Comparison of ENCODE assay signal across 16 cellular contexts in genomic region chr12:131455218-131455506, GRCh38.
DNase-seq lines count a peak whose midpoint lies in the region; ATAC-seq and TF ChIP-seq lines count a peak whose summit lies in the region.
"Had no signal": no experiment of that assay in that cellular context is flagged by ENCODE, and none has a peak within 500 bp of the region (broad histone marks: within the 10 kb centered on the region; RNA-seq: fewer than 3 reads in every experiment).

No MANE protein-coding gene starts in this region.

- CTCF ChIA-PET in GM10248 (lab: Yijun Ruan, JAX) = interaction anchor here (1.2 to 7.2 kb wide), 4 partner anchors 8 to 350 kb away, joined by 5 to 43 read pairs (median 6); no protein-coding TSS in a partner anchor

- no peak overlapping the region for H3K9ac ChIP-seq in MM.1S (ENCODE audit: low read length)
- H3K9ac ChIP-seq: BLaER1 treated with 17β-estradiol and CSF1 and Interleukin-3, amounts not matched to agents 10 nM and 100 nM; GM23248 had no signal

- H3K9me2 ChIP-seq in MM.1S (replicated peaks; ENCODE audit: insufficient read depth, low read length) = no peaks in the 10 kb centered on the region

- H3K4me2 ChIP-seq in MM.1S (ENCODE audit: low read depth, low read length) = no peak overlapping the region

- H3K4me1 ChIP-seq in spleen (no peaks in the 10 kb centered on the region), MM.1S (ENCODE audit: low read length) (no peaks in the 10 kb centered on the region)

- ATAC-seq in left ventricle myocardium superior (no peak), left cardiac atrium (no peak)

- H3K27me3 ChIP-seq in H7 (ENCODE audit: control insufficient read depth, insufficient read depth, low read length) (no peaks in the 10 kb centered on the region), spleen (replicated peaks in 1 of 7) (peaks cover 0 to 57% (median 0%) of the 10 kb centered on the region in 7 donors), MM.1S (replicated peaks; ENCODE audit: insufficient read depth, low read length) (peaks cover 2% of the 10 kb centered on the region)
- H3K27me3 ChIP-seq: BLaER1 treated with 17β-estradiol and CSF1 and Interleukin-3, amounts not matched to agents 10 nM and 100 nM had no signal

- DNase-seq in left ventricle myocardium superior (peak; percentile 6), left cardiac atrium (no peak), H7 (peak; percentile 18), mesenteric fat pad (ENCODE audit: low spot score) (peak; percentile 82), spleen (peak; percentile 55), GM10248 (ENCODE audit: extremely low spot score) (no peak), NOMO-1 treated with dmso at 0.1 percent for 144 hours (lab: John Stamatoyannopoulos, UW; ENCODE audit: unreplicated experiment) (no peak), MM.1S (no peak)
- DNase-seq: DMS 273 treated with DMSO at 0.1 percent for 48 hours, DMS79 treated with DMSO at 0.1 percent for 48 hours, EL, HCEC 1CT, IMR-90 had no signal

- no peaks in the 10 kb centered on the region for H3K79me2 ChIP-seq in MM.1S (ENCODE audit: low read length)

- no peaks in the 10 kb centered on the region for H3F3A ChIP-seq in MM.1S (ENCODE audit: insufficient read depth, low read length)

- H3K36me3 ChIP-seq in H7 (replicated peaks; ENCODE audit: control insufficient read depth, insufficient read depth, low read length) (no peaks in the 10 kb centered on the region), spleen (no peaks in the 10 kb centered on the region), MM.1S (replicated peaks; ENCODE audit: insufficient read depth, low read length) (no peaks in the 10 kb centered on the region)
- H3K36me3 ChIP-seq: BLaER1 treated with 17β-estradiol and CSF1 and Interleukin-3, amounts not matched to agents 10 nM and 100 nM had no signal

- no peak for TF ChIP-seq CTCF in spleen (IDR thresholded peaks at IDR 0.05 in 8 of 11, conservative IDR thresholded peaks at IDR 0.05 in 3 of 11)
- TF ChIP-seq CTCF in GM10248 (IDR thresholded peaks at IDR 0.05; ENCODE audit: control extremely low read depth, extremely low read depth, low read depth, missing control alignments) = no peak
- no peak for TF ChIP-seq CTCF in MM.1S (IDR thresholded peaks at IDR 0.05; ENCODE audit: low read length)

- H3K9me3 ChIP-seq in spleen (peaks cover 0 to 15% (median 10%) of the 10 kb centered on the region in 8 donors), MM.1S (replicated peaks; ENCODE audit: insufficient read depth, low read length) (no peaks in the 10 kb centered on the region)

- 80 to 91% (median 86%) methylated on average over 10 of the region's 10 CpGs for WGBS in spleen, 5 donors

- H3K27ac ChIP-seq in spleen = no peak overlapping the region
- H3K27ac ChIP-seq in MM.1S (ENCODE audit: low read length) = no peak overlapping the region
- H3K27ac ChIP-seq: BLaER1 treated with 17β-estradiol and CSF1 and Interleukin-3, amounts not matched to agents 10 nM and 100 nM; GM23248; HL-60 had no signal

- H4K20me1 ChIP-seq in MM.1S (ENCODE audit: insufficient read depth, low read length) = no peaks in the 10 kb centered on the region
- H4K20me1 ChIP-seq: BLaER1 treated with 17β-estradiol and CSF1 and Interleukin-3, amounts not matched to agents 10 nM and 100 nM had no signal

- H3K4me3 ChIP-seq in H7 (ENCODE audit: insufficient read depth, low read depth, low read length) (no peak overlapping the region), spleen (no peak overlapping the region), MM.1S (ENCODE audit: low read length) (no peak overlapping the region)
- H3K4me3 ChIP-seq: BLaER1 treated with 17β-estradiol and CSF1 and Interleukin-3, amounts not matched to agents 10 nM and 100 nM; GM23248 had no signal

- POLR2A ChIA-PET in GM10248 (lab: Yijun Ruan, JAX) = no interaction called here

- no peak for TF ChIP-seq POLR2A in spleen (IDR thresholded peaks at IDR 0.05)

- no peak overlapping the region for H2AFZ ChIP-seq in MM.1S (ENCODE audit: low read length)
- H2AFZ ChIP-seq: GM23248 had no signal

- intact Hi-C loops in left ventricle myocardium superior (cut with micrococcal nuclease) = no loop called here
- intact Hi-C loops in left cardiac atrium (cut with DNase I) = loop anchor here in 1 of 2 donors (10.0 kb wide), 1 partner anchor 540 kb away; no protein-coding TSS in a partner anchor
- intact Hi-C loops in spleen (cut with DNase I; ENCODE audit: low total_unique reads) = no loop called here

Comparison
In these comparisons a context has a peak if more than half of its experiments do, and no peak if none do; other contexts are left out.
1. DNase-seq: peak in left ventricle myocardium superior (single experiment), H7 (single experiment), mesenteric fat pad (single experiment) and spleen (single experiment); none in left cardiac atrium (single experiment), GM10248 (single experiment), NOMO-1 treated with dmso at 0.1 percent for 144 hours (single experiment) and MM.1S (single experiment).